ENCODE assay signal across 15 cellular contexts in the genomic region with DNA sequence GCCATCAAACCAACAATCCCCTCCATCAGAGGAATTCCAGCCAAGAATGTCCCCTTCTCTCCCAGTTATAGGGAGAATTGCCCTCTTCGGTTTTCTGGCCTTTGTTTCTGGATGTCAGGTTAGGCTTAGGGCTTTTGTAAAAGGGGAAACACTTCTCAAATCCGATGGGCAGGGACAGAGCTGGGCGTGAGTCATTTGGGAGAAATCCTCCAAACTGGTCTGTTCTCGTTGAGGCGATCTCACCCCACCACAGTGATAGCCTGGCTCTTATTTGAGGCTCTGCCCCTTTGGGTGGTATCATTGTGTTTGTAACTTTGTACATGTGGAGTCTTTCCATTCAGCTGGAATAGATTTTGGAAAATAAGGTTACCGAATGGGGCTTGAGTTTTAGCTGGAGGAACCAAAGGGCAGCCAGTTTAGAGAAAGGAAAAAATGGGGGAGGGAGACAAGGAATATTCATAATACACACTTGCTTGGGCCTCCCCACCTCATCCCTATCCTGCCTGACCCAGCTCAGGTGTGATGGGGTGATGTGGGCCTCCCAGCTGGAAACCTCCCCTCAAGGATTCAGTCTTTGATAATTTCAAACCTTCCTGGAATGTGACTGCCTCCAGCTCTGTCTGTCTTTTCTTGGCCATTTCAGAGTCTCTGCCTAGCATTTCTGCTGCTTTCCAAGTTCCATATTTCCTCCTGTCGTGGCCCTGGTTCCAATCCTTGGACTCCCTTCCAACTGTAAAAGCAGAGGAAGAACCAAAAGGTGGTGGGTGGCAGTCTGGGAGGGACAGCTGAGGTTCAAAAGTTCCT. TPM values are rescaled to one million over a fixed set of nuclear protein-coding genes. Genes with fewer than 3 reads are reported as not detected.
DNase-seq lines count a peak whose midpoint lies in the region; ATAC-seq, FAIRE-seq and TF ChIP-seq lines count a peak whose summit lies in the region.
"Had no signal": no experiment of that assay in that cellular context is flagged by ENCODE, and none has a peak within 500 bp of the region (broad histone marks: within the 10 kb centered on the region; RNA-seq: fewer than 3 reads in every experiment).

No MANE protein-coding gene starts in this region.

- no peak overlapping the region for H3K18ac ChIP-seq in trophoblast cell (ENCODE audit: low read length)

- WGBS in trophoblast cell (ENCODE audit: extremely low coverage, insufficient coverage, insufficient read length), result no CpG with 5 or more reads among the region's 7 CpGs

- H3K79me2 ChIP-seq in trophoblast cell (ENCODE audit: control insufficient read depth, insufficient read depth, low read length, poor library complexity), result no peaks in the 10 kb centered on the region

- no peak overlapping the region for H2BK120ac ChIP-seq in trophoblast cell (ENCODE audit: insufficient read depth, low read length, poor library complexity)

- TF ChIP-seq CTCF in bronchial epithelial cell (IDR thresholded peaks at IDR 0.05; ENCODE audit: insufficient read depth, low read length, severe bottlenecking), result no peak
- no peak for TF ChIP-seq CTCF in foreskin fibroblast (IDR thresholded peaks at IDR 0.05; ENCODE audit: low read depth, low read length)

- DNase-seq in GM03348 (ENCODE audit: low spot score), result peak; percentile 61
- DNase-seq in bronchial epithelial cell (ENCODE audit: low read depth), result peak; percentile 5
- DNase-seq in islet precursor cell, result peak; percentile 80
- peak; percentile 40 to 64 for DNase-seq in trophoblast cell
- DNase-seq in foreskin fibroblast, result no peak
- DNase-seq: AML-193, Caco-2, NCI-H1417 treated with DMSO at 0.1 percent for 48 hours, NCI-H1930, NCI-H774 had no signal

- no peak overlapping the region for H2AFZ ChIP-seq in trophoblast cell (ENCODE audit: insufficient read depth, low read length, poor library complexity)

- peaks cover 3% of the 10 kb centered on the region for H3K9me3 ChIP-seq in trophoblast cell (ENCODE audit: insufficient read depth, low read depth, low read length)
- H3K9me3 ChIP-seq: Caco-2, SJSA1 had no signal

- no peak for FAIRE-seq in bronchial epithelial cell (lab: Jason Lieb, UNC)
- FAIRE-seq: K562 had no signal

- no peak overlapping the region for H3K23ac ChIP-seq in trophoblast cell (ENCODE audit: low read length)

- H4K12ac ChIP-seq in trophoblast cell (ENCODE audit: low read depth, low read length), result no peak overlapping the region

- H2BK12ac ChIP-seq in trophoblast cell (ENCODE audit: low read length), result no peak overlapping the region

- H3K14ac ChIP-seq in trophoblast cell (ENCODE audit: low read length), result no peak overlapping the region

- peaks cover 4 to 5% of the 10 kb centered on the region in 2 experiments for H3K4me1 ChIP-seq in trophoblast cell (ENCODE audit: control insufficient read depth in 1 of 2, insufficient read depth in 2 of 2, low read length in 2 of 2)
- H3K4me1 ChIP-seq: SJSA1 had no signal

- no peak overlapping the region for H2AK5ac ChIP-seq in trophoblast cell (ENCODE audit: low read length)

- H3K27ac ChIP-seq in trophoblast cell (ENCODE audit: low read depth, low read length), result no peak overlapping the region
- H3K27ac ChIP-seq: SJSA1 had no signal

- H4K91ac ChIP-seq in trophoblast cell (ENCODE audit: low read depth, low read length), result no peak overlapping the region

- no peak overlapping the region for H3K4ac ChIP-seq in trophoblast cell (ENCODE audit: low read depth, low read length)

- no peak overlapping the region for H3K4me3 ChIP-seq in bronchial epithelial cell (ENCODE audit: low read depth, low read length)
- no peak overlapping the region for H3K4me3 ChIP-seq in trophoblast cell (ENCODE audit: low read depth, low read length)
- no peak overlapping the region for H3K4me3 ChIP-seq in foreskin fibroblast (ENCODE audit: low read depth in 1 of 2, low read length in 2 of 2)
- H3K4me3 ChIP-seq: K562, SJSA1 had no signal

- H3K9ac ChIP-seq in trophoblast cell (ENCODE audit: low read length), result no peak overlapping the region

- H2BK5ac ChIP-seq in trophoblast cell (ENCODE audit: low read depth, low read length, poor library complexity), result no peak overlapping the region

- H3K27me3 ChIP-seq in bronchial epithelial cell (ENCODE audit: control insufficient read depth, insufficient read depth, low read length) (peaks cover 42% of the 10 kb centered on the region), trophoblast cell (ENCODE audit: insufficient read depth, low read length) (peaks cover 54% of the 10 kb centered on the region)
- H3K27me3 ChIP-seq: SJSA1 had no signal

- no peak overlapping the region for H4K8ac ChIP-seq in trophoblast cell (ENCODE audit: low read depth, low read length)

- H3K36me3 ChIP-seq in bronchial epithelial cell (ENCODE audit: control insufficient read depth, insufficient read depth, low read length), result no peaks in the 10 kb centered on the region
- no peaks in the 10 kb centered on the region for H3K36me3 ChIP-seq in trophoblast cell (ENCODE audit: control insufficient read depth in 1 of 2, insufficient read depth in 2 of 2, low read length in 2 of 2)

- ATAC-seq in HG03045 (IDR thresholded peaks at IDR 0.05; ENCODE audit: unreplicated experiment) (no peak), GM18502 (IDR thresholded peaks at IDR 0.05; ENCODE audit: poor library complexity, unreplicated experiment) (no peak)
- ATAC-seq: K562 had no signal

- no peaks in the 10 kb centered on the region for H3K79me1 ChIP-seq in trophoblast cell (ENCODE audit: low read length)

- H3K4me2 ChIP-seq in trophoblast cell (ENCODE audit: low read length), result no peak overlapping the region

RNA-seq across cellular contexts. Expression of a gene that starts 7.5 kb away (rescaled TPM):
- total RNA-seq in bronchial epithelial cell, result not detected in 2 replicates
- 0.10 and 0.14 TPM in 2 replicates for polyA plus RNA-seq in trophoblast cell (2013)
- polyA plus RNA-seq: CD14-positive monocyte had no signal

RNA-seq across cellular contexts. Expression of a gene that starts 28.3 kb away (rescaled TPM):
- total RNA-seq in bronchial epithelial cell, result not detected in 2 replicates
- not detected in 2 replicates for polyA plus RNA-seq in trophoblast cell (2013)
- total RNA-seq: SJSA1 had no signal
- polyA plus RNA-seq: CD14-positive monocyte had no signal

RNA-seq across cellular contexts. Expression of a gene that starts 32.9 kb away (rescaled TPM):
- not detected in 2 replicates for total RNA-seq in bronchial epithelial cell
- polyA plus RNA-seq in trophoblast cell (2013), result 0.10 and 0.25 TPM in 2 replicates
- polyA plus RNA-seq: CD14-positive monocyte had no signal

RNA-seq across cellular contexts. Expression of a gene that starts 52.4 kb away (rescaled TPM):
- total RNA-seq in bronchial epithelial cell, result not detected in 2 replicates
- polyA plus RNA-seq in trophoblast cell (2013), result 0.05 and 0.06 TPM in 2 replicates
- polyA plus RNA-seq: CD14-positive monocyte had no signal

Comparison
In these comparisons a context has a peak if more than half of its experiments do, and no peak if none do; other contexts are left out.
1. DNase-seq: peak in GM03348 (single experiment), bronchial epithelial cell (single experiment), islet precursor cell (single experiment) and trophoblast cell (2 of 2); none in foreskin fibroblast (0 of 2).